In the genomic region with DNA sequence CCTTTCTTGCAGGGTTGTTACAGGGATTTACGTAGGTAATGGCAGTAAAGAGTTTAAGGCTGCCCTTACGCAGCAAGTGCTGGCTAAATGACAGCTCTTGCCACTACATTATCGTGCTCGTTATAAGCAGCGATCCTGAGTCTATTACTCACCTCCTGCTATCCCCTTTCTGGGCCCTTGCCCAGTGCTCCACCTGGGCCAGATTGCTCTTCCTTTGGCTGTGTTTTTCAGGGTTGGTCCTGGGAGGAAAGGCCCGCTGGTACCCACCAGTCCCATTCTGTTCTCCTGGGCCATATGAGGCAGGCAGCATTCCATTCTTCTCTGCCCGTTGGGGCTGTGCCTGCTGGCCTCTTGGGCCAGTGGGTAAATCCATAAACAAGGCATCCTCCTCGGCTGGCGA, we compare ENCODE assay signal across 19 cellular contexts.
"Had no signal": no experiment of that assay in that cellular context is flagged by ENCODE, and none has a peak within 500 bp of the region (broad histone marks: within the 10 kb centered on the region; RNA-seq: fewer than 3 reads in every experiment).

No MANE protein-coding gene starts in this region.

- H3K27ac ChIP-seq: breast epithelium, gastrocnemius medialis, prostate gland, right lobe of liver, spleen, transverse colon had no signal

- DNase-seq: activated CD4-positive, alpha-beta T cell treated with anti-CD3 and anti-CD28 coated beads, Interleukin-2, amount 50 U/mL, for 4 hours; activated CD8-positive, alpha-beta memory T cell treated with anti-CD3 and anti-CD28 coated beads, Interleukin-2, amount 10 ng/mL, durations not matched to agents 7 days and 5 days; activated effector memory CD4-positive, alpha-beta T cell treated with anti-CD3 and anti-CD28 coated beads, Interleukin-2, amount 50 U/mL, for 16 hours; activated T-cell treated with anti-CD3 and anti-CD28 coated beads, Interleukin-2, amount 50 U/mL, for 24 hours; amygdala; effector CD4-positive, alpha-beta T cell; gastrocnemius medialis; mucosa of descending colon; natural killer cell; occipital lobe; right lobe of liver; spleen; stimulated activated CD4-positive, alpha-beta T cell treated with anti-CD3 and anti-CD28 coated beads, Interleukin-1b, Interleukin-23, amount 100 ng/mL, for 48 hours; transverse colon had no signal

- H3K4me3 Mint-ChIP-seq: activated CD8-positive, alpha-beta memory T cell treated with anti-CD3 and anti-CD28 coated beads, Interleukin-2, amount 10 ng/mL, durations not matched to agents 7 days and 5 days; activated T-cell treated with anti-CD3 and anti-CD28 coated beads, Interleukin-2, amount 50 U/mL, for 24 hours; natural killer cell; stimulated activated memory B cell treated with anti-CD40 and anti-IgM and Interleukin-4, amounts not matched to agents 10 μg/mL and 1 μg/mL and 100 μg/mL, for 72 hours had no signal

- ATAC-seq: activated CD8-positive, alpha-beta memory T cell treated with anti-CD3 and anti-CD28 coated beads, Interleukin-2, amount 10 ng/mL, durations not matched to agents 7 days and 5 days; activated naive CD4-positive, alpha-beta T cell treated with anti-CD3 and anti-CD28 coated beads, Interleukin-2, amount 50 U/mL, for 72 hours; gastrocnemius medialis; mucosa of descending colon; natural killer cell; right lobe of liver; stimulated activated memory B cell treated with anti-CD40 and anti-IgM and Interleukin-4, amounts not matched to agents 10 μg/mL and 1 μg/mL and 100 μg/mL, for 72 hours had no signal

- H3K36me3 Mint-ChIP-seq: activated CD8-positive, alpha-beta memory T cell treated with anti-CD3 and anti-CD28 coated beads, Interleukin-2, amount 10 ng/mL, durations not matched to agents 7 days and 5 days; natural killer cell had no signal

- H3K27ac Mint-ChIP-seq: activated CD8-positive, alpha-beta memory T cell treated with anti-CD3 and anti-CD28 coated beads, Interleukin-2, amount 10 ng/mL, durations not matched to agents 7 days and 5 days; activated T-cell treated with anti-CD3 and anti-CD28 coated beads, Interleukin-2, amount 50 U/mL, for 24 hours; natural killer cell; stimulated activated memory B cell treated with anti-CD40 and anti-IgM and Interleukin-4, amounts not matched to agents 10 μg/mL and 1 μg/mL and 100 μg/mL, for 72 hours had no signal

- H3K27me3 Mint-ChIP-seq: activated T-cell treated with anti-CD3 and anti-CD28 coated beads, Interleukin-2, amount 50 U/mL, for 24 hours; stimulated activated memory B cell treated with anti-CD40 and anti-IgM and Interleukin-4, amounts not matched to agents 10 μg/mL and 1 μg/mL and 100 μg/mL, for 72 hours had no signal

- H3K9me3 ChIP-seq: breast epithelium, gastrocnemius medialis, mucosa of descending colon, prostate gland, right lobe of liver, spleen, transverse colon had no signal

- H3K27me3 ChIP-seq: breast epithelium, gastrocnemius medialis, right lobe of liver, spleen, transverse colon had no signal

- H3K4me1 ChIP-seq: breast epithelium, prostate gland, right lobe of liver, transverse colon had no signal

- H3K4me1 Mint-ChIP-seq: activated CD8-positive, alpha-beta memory T cell treated with anti-CD3 and anti-CD28 coated beads, Interleukin-2, amount 10 ng/mL, durations not matched to agents 7 days and 5 days; natural killer cell had no signal

- H3K36me3 ChIP-seq: breast epithelium, gastrocnemius medialis, prostate gland, spleen had no signal

- H3K9me3 Mint-ChIP-seq: activated T-cell treated with anti-CD3 and anti-CD28 coated beads, Interleukin-2, amount 50 U/mL, for 24 hours; natural killer cell; stimulated activated memory B cell treated with anti-CD40 and anti-IgM and Interleukin-4, amounts not matched to agents 10 μg/mL and 1 μg/mL and 100 μg/mL, for 72 hours had no signal

- H3K4me3 ChIP-seq: breast epithelium, gastrocnemius medialis, lung, mucosa of descending colon, prostate gland, right lobe of liver, spleen, transverse colon had no signal
